7 cellular contexts compared by ENCODE assay signal in the genomic region with DNA sequence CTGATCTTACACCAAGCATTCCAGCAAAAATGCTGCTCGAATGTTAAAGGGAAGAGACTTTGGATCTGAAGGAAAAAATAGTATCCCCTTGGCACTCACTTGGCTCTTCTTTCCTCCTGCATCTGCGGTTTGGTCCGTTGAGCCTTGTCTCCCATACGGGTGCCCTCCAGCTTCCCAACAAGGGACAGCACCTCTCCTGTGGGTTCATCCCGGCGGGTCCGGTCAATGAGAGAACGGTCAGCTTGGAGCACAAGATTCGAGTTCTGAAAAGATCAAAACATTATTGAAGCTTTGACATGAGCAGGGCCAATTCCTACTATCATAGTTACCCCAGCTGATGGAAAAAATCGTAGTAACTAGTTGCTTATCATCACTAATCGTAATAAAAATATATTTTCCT. TPM values are rescaled to one million over a fixed set of nuclear protein-coding genes. Genes with fewer than 3 reads are reported as not detected.
DNase-seq lines count a peak whose midpoint lies in the region; ATAC-seq and TF ChIP-seq lines count a peak whose summit lies in the region.

No MANE protein-coding gene starts in this region.

- POLR2A ChIA-PET in activated CD4-positive, alpha-beta memory T cell treated with anti-CD3 and anti-CD28 coated beads for 36 hours (lab: Charles Lee) = interaction anchor here (0.6 to 2.9 kb wide), 13 partner anchors 11 to 333 kb away, joined by 3 to 28 read pairs (median 4); partner anchors contain the start of genes ITPRIPL1 and NCAPH

- no peak for DNase-seq in HFFc6
- no peak for DNase-seq in activated CD4-positive, alpha-beta memory T cell treated with anti-CD3 and anti-CD28 coated beads for 36 hours
- DNase-seq in GM19240 (ENCODE audit: insufficient read length, low spot score) = no peak
- no peak for DNase-seq in NCI-H2029 (lab: John Stamatoyannopoulos, UW)
- DNase-seq in GM20000 (ENCODE audit: low spot score) = no peak

- no peaks in the 10 kb centered on the region for H3K9me3 Mint-ChIP-seq in HFFc6
- H3K9me3 Mint-ChIP-seq in activated CD4-positive, alpha-beta memory T cell treated with anti-CD3 and anti-CD28 coated beads for 36 hours = no peaks in the 10 kb centered on the region
- H3K9me3 Mint-ChIP-seq in stimulated activated memory B cell treated with anti-CD40 and anti-IgM and Interleukin-4, amounts not matched to agents 10 μg/mL and 1 μg/mL and 100 μg/mL, for 72 hours = no peaks in the 10 kb centered on the region

- no peak overlapping the region for H3K27ac Mint-ChIP-seq in HFFc6
- peak overlapping the region; percentile 57 for H3K27ac Mint-ChIP-seq in activated CD4-positive, alpha-beta memory T cell treated with anti-CD3 and anti-CD28 coated beads for 36 hours
- H3K27ac Mint-ChIP-seq in stimulated activated memory B cell treated with anti-CD40 and anti-IgM and Interleukin-4, amounts not matched to agents 10 μg/mL and 1 μg/mL and 100 μg/mL, for 72 hours = peak overlapping the region; percentile 98

- CTCF ChIA-PET in activated CD4-positive, alpha-beta memory T cell treated with anti-CD3 and anti-CD28 coated beads for 36 hours (lab: Charles Lee) = interaction anchor here (1.0 to 2.1 kb wide), 4 partner anchors 17 to 205 kb away, joined by 3 to 8 read pairs (median 6); no protein-coding TSS in a partner anchor

- peaks cover 43% of the 10 kb centered on the region for H3K4me1 Mint-ChIP-seq in HFFc6 (ENCODE audit: low read depth)
- H3K4me1 Mint-ChIP-seq in activated CD4-positive, alpha-beta memory T cell treated with anti-CD3 and anti-CD28 coated beads for 36 hours (ENCODE audit: low read depth) = peaks cover 47% of the 10 kb centered on the region
- peaks cover 45% of the 10 kb centered on the region for H3K4me1 Mint-ChIP-seq in stimulated activated memory B cell treated with anti-CD40 and anti-IgM and Interleukin-4, amounts not matched to agents 10 μg/mL and 1 μg/mL and 100 μg/mL, for 72 hours

- no peak for TF ChIP-seq CTCF in HFFc6 (IDR thresholded peaks at IDR 0.05)
- TF ChIP-seq CTCF in GM20000 (IDR thresholded peaks at IDR 0.05; ENCODE audit: extremely low read depth, missing control alignments) = no peak

- H3K36me3 Mint-ChIP-seq in HFFc6 (ENCODE audit: low read depth) = peaks cover 38% of the 10 kb centered on the region
- H3K36me3 Mint-ChIP-seq in activated CD4-positive, alpha-beta memory T cell treated with anti-CD3 and anti-CD28 coated beads for 36 hours = peaks cover 44% of the 10 kb centered on the region
- H3K36me3 Mint-ChIP-seq in stimulated activated memory B cell treated with anti-CD40 and anti-IgM and Interleukin-4, amounts not matched to agents 10 μg/mL and 1 μg/mL and 100 μg/mL, for 72 hours = peaks cover 45% of the 10 kb centered on the region

- ATAC-seq in stimulated activated memory B cell treated with anti-CD40 and anti-IgM and Interleukin-4, amounts not matched to agents 10 μg/mL and 1 μg/mL and 100 μg/mL, for 72 hours = no peak

- intact Hi-C loops in activated CD4-positive, alpha-beta memory T cell treated with anti-CD3 and anti-CD28 coated beads for 36 hours (cut with micrococcal nuclease) = loop anchor here (1.0 to 2.0 kb wide), 4 partner anchors 17 to 40 kb away; partner anchors contain the start of genes CIAO1 and NCAPH

- peak overlapping the region; percentile 91 for H3K4me3 ChIP-seq in iPS-11a (ENCODE audit: low read depth, low read length)

- H3K27me3 Mint-ChIP-seq in HFFc6 (ENCODE audit: insufficient read depth) = peaks cover 1% of the 10 kb centered on the region
- H3K27me3 Mint-ChIP-seq in activated CD4-positive, alpha-beta memory T cell treated with anti-CD3 and anti-CD28 coated beads for 36 hours = no peaks in the 10 kb centered on the region
- H3K27me3 Mint-ChIP-seq in stimulated activated memory B cell treated with anti-CD40 and anti-IgM and Interleukin-4, amounts not matched to agents 10 μg/mL and 1 μg/mL and 100 μg/mL, for 72 hours = no peaks in the 10 kb centered on the region

- peak overlapping the region; percentile 100 for H3K4me3 Mint-ChIP-seq in HFFc6
- H3K4me3 Mint-ChIP-seq in activated CD4-positive, alpha-beta memory T cell treated with anti-CD3 and anti-CD28 coated beads for 36 hours = peak overlapping the region; percentile 99
- peak overlapping the region; percentile 99 for H3K4me3 Mint-ChIP-seq in stimulated activated memory B cell treated with anti-CD40 and anti-IgM and Interleukin-4, amounts not matched to agents 10 μg/mL and 1 μg/mL and 100 μg/mL, for 72 hours

RNA-seq across cellular contexts. Expression of gene SNRNP200, which starts 0.7 kb away (rescaled TPM):
- total RNA-seq in HFFc6 (2021; fragmentation: NEBNext Ultra II Directional; extraction: Animal tissue kit (Norgen Biotek cat#: 25700)) = 100 to 1,000 TPM in 2 of 6 experiments, 10 to 100 TPM in 4; 88.0 to 106 (median 93.3) TPM
- 100 to 1,000 TPM; 165 to 175 TPM for total RNA-seq in activated CD4-positive, alpha-beta memory T cell treated with anti-CD3 and anti-CD28 coated beads for 36 hours

RNA-seq across cellular contexts. Expression of gene ITPRIPL1, which starts 20.5 kb away (rescaled TPM):
- total RNA-seq in HFFc6 (2021; fragmentation: NEBNext Ultra II Directional; extraction: Animal tissue kit (Norgen Biotek cat#: 25700)) = 1 to 10 TPM in 2 of 6 experiments, under 1 TPM in 4; 0.55 to 1.2 (median 0.94) TPM
- total RNA-seq in activated CD4-positive, alpha-beta memory T cell treated with anti-CD3 and anti-CD28 coated beads for 36 hours = 10 to 100 TPM; 30.2 TPM

RNA-seq across cellular contexts. Expression of gene NCAPH, which starts 31.0 kb away (rescaled TPM):
- total RNA-seq in HFFc6 (2021; fragmentation: NEBNext Ultra II Directional; extraction: Animal tissue kit (Norgen Biotek cat#: 25700)) = 10 to 100 TPM; 10.8 to 25.4 (median 24.0) TPM
- total RNA-seq in activated CD4-positive, alpha-beta memory T cell treated with anti-CD3 and anti-CD28 coated beads for 36 hours = 10 to 100 TPM; 96.9 to 98.8 TPM

RNA-seq across cellular contexts. Expression of gene CIAO1, which starts 38.6 kb away (rescaled TPM):
- 10 to 100 TPM; 54.9 to 71.4 (median 60.4) TPM for total RNA-seq in HFFc6 (2021; fragmentation: NEBNext Ultra II Directional; extraction: Animal tissue kit (Norgen Biotek cat#: 25700))
- 10 to 100 TPM; 86.6 to 87.1 TPM for total RNA-seq in activated CD4-positive, alpha-beta memory T cell treated with anti-CD3 and anti-CD28 coated beads for 36 hours

RNA-seq across cellular contexts. Expression of gene TMEM127, which starts 38.8 kb away (rescaled TPM):
- total RNA-seq in HFFc6 (2021; fragmentation: NEBNext Ultra II Directional; extraction: Animal tissue kit (Norgen Biotek cat#: 25700)) = 10 to 100 TPM; 57.6 to 84.6 (median 71.1) TPM
- total RNA-seq in activated CD4-positive, alpha-beta memory T cell treated with anti-CD3 and anti-CD28 coated beads for 36 hours = 10 to 100 TPM; 19.3 to 22.2 TPM

Comparison
In these comparisons a context has a peak if more than half of its experiments do, and no peak if none do; other contexts are left out.
1. RNA of gene ITPRIPL1, which starts 20.5 kb away (total RNA-seq): 30.2 TPM in activated CD4-positive, alpha-beta memory T cell treated with anti-CD3 and anti-CD28 coated beads for 36 hours; 0.55 to 1.2 TPM in HFFc6; every median in the first group is over 10 times any median in the second.
2. Peak in every context shown above with its lines, with median percentiles within 50 percentile points of each other: H3K4me3 Mint-ChIP-seq.